ENCODE assay signal across 2 cellular contexts in genomic region chr17:180380-181212, GRCh38.
TF ChIP-seq lines count a peak whose summit lies in the region.

No MANE protein-coding gene starts in this region.

TF ChIP-seq in H1, 55 proteins besides CTCF, POLR2A, EP300 and RAD21:
- TF ChIP-seq PHF8 (conservative IDR thresholded peaks at IDR 0.05; ENCODE audit: low read depth, low read length) (0 out of 2 replicates have a peak, but pooled peaks have one; percentile 20), EZH2 (IDR thresholded peaks at IDR 0.05; ENCODE audit: low read depth, low read length, severe bottlenecking) (peak; percentile 70), RBBP5 (IDR thresholded peaks at IDR 0.05; ENCODE audit: borderline replicate concordance, low read depth, low read length) (peak; percentile 39; the same call in 1 of the 2 replicates), KDM4A (IDR thresholded peaks at IDR 0.05; ENCODE audit: low read depth, low read length, severe bottlenecking) (peak; percentile 58), SUZ12 (IDR thresholded peaks at IDR 0.05; ENCODE audit: low read length) (peak; percentile 59; the same call in 1 of the 2 replicates), BCL11A (IDR thresholded peaks at IDR 0.05; ENCODE audit: low read depth in 2 of 2, low read length in 2 of 2) (no peak), BACH1 (IDR thresholded peaks at IDR 0.05; ENCODE audit: low read length) (0 out of 2 replicates have a peak, but pooled peaks have one; percentile 38), SIRT6 (IDR thresholded peaks at IDR 0.05; ENCODE audit: low read length) (no peak)

TF ChIP-seq in HepG2, 621 proteins besides CTCF, POLR2A, EP300 and RAD21:
- TF ChIP-seq HDAC1 (CRISPR knock-in tag; IDR thresholded peaks at IDR 0.05): no peak
- TF ChIP-seq EZH2 (conservative IDR thresholded peaks at IDR 0.05; ENCODE audit: low read depth, low read length): 0 out of 2 replicates have a peak, but pooled peaks have one; percentile 33
- TF ChIP-seq GATAD2A (CRISPR knock-in tag; IDR thresholded peaks at IDR 0.05): no peak
- TF ChIP-seq HMG20A (CRISPR knock-in tag; IDR thresholded peaks at IDR 0.05; ENCODE audit: borderline replicate concordance): no peak
- TF ChIP-seq, protein P1, sequence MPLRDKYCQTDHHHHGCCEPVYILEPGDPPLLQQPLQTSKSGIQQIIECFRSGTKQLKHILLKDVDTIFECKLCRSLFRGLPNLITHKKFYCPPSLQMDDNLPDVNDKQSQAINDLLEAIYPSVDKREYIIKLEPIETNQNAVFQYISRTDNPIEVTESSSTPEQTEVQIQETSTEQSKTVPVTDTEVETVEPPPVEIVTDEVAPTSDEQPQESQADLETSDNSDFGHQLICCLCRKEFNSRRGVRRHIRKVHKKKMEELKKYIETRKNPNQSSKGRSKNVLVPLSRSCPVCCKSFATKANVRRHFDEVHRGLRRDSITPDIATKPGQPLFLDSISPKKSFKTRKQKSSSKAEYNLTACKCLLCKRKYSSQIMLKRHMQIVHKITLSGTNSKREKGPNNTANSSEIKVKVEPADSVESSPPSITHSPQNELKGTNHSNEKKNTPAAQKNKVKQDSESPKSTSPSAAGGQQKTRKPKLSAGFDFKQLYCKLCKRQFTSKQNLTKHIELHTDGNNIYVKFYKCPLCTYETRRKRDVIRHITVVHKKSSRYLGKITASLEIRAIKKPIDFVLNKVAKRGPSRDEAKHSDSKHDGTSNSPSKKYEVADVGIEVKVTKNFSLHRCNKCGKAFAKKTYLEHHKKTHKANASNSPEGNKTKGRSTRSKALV (CRISPR knock-in tag; IDR thresholded peaks at IDR 0.05): peak; percentile 76; the same call in 1 of the 2 replicates
- peak; percentile 79 for TF ChIP-seq ZNF777 (CRISPR knock-in tag; IDR thresholded peaks at IDR 0.05)
- TF ChIP-seq GABPB1 (CRISPR knock-in tag; IDR thresholded peaks at IDR 0.05): peak; percentile 14; the same call in 1 of the 2 replicates
- TF ChIP-seq ZNF33A (CRISPR knock-in tag; IDR thresholded peaks at IDR 0.05; ENCODE audit: borderline replicate concordance): no peak
- TF ChIP-seq TCF7 (IDR thresholded peaks at IDR 0.05; ENCODE audit: low read depth): peak; percentile 8; the same call in 1 of the 2 replicates
- peak; percentile 14 for TF ChIP-seq HNRNPLL (IDR thresholded peaks at IDR 0.05; ENCODE audit: low read depth, low read length, poor library complexity, severe bottlenecking)
- TF ChIP-seq HNRNPL (IDR thresholded peaks at IDR 0.05; ENCODE audit: low read depth, low read length): no peak
- TF ChIP-seq, protein P2, sequence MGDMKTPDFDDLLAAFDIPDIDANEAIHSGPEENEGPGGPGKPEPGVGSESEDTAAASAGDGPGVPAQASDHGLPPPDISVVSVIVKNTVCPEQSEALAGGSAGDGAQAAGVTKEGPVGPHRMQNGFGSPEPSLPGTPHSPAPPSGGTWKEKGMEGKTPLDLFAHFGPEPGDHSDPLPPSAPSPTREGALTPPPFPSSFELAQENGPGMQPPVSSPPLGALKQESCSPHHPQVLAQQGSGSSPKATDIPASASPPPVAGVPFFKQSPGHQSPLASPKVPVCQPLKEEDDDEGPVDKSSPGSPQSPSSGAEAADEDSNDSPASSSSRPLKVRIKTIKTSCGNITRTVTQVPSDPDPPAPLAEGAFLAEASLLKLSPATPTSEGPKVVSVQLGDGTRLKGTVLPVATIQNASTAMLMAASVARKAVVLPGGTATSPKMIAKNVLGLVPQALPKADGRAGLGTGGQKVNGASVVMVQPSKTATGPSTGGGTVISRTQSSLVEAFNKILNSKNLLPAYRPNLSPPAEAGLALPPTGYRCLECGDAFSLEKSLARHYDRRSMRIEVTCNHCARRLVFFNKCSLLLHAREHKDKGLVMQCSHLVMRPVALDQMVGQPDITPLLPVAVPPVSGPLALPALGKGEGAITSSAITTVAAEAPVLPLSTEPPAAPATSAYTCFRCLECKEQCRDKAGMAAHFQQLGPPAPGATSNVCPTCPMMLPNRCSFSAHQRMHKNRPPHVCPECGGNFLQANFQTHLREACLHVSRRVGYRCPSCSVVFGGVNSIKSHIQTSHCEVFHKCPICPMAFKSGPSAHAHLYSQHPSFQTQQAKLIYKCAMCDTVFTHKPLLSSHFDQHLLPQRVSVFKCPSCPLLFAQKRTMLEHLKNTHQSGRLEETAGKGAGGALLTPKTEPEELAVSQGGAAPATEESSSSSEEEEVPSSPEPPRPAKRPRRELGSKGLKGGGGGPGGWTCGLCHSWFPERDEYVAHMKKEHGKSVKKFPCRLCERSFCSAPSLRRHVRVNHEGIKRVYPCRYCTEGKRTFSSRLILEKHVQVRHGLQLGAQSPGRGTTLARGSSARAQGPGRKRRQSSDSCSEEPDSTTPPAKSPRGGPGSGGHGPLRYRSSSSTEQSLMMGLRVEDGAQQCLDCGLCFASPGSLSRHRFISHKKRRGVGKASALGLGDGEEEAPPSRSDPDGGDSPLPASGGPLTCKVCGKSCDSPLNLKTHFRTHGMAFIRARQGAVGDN (CRISPR knock-in tag; IDR thresholded peaks at IDR 0.05): peak; percentile 14; the same call in 1 of the 2 replicates
- 0 out of 2 replicates have a peak, but pooled peaks have one; percentile 14 for TF ChIP-seq ZFY (CRISPR knock-in tag; IDR thresholded peaks at IDR 0.05)
